ENCODE assay signal across 9 cellular contexts in the genomic region with DNA sequence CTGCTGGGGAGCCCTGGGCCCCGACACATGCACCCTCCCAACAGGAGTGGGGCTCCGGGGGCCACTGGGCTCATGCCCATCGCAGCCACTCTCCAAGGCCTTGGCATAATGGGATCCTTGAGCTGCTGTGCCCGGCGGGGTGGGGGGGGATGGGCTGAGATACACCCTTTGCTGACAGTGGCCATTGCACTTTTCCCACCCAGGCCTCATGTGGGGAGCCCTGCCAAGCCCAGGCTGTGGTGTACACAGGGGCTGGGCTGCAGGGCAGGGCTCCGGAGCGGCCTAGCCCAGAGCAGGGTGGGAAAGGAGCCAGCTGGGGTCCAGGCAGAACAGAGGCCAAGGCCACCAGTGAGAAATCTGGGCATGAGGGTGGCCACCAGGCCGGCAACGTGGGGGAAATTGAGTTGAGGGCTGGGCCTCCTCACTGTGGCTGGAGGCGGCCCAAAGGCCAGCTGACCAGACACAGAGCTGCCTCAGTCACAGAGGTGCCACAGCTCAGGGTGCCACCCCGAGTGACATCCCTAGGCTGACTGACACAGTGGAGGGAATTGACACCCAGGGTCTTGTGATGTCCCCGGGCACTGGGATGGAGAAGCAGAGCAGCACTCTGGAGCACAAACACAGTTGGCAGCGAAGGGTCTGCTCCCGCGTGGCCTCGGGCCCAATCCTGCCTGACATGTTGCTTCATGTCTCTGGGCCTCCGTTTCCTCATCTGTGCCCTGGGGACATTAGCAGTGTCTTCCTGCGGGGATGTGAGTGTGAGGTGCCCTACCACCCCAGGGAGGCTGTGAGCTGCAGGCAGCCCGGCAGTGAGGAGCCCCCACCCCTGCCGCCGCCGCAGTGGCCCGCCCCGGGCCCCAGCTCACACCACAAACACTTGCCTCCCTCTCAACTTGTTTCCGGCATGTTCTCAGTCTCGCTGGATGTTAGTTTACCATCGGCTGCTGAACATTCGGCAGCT. TPM values are rescaled to one million over a fixed set of nuclear protein-coding genes. Genes with fewer than 3 reads are reported as not detected.
A peak's percentile ranks its signal among the peaks of the same experiment; 100 is the strongest.
DNase-seq lines count a peak whose midpoint lies in the region; ATAC-seq and TF ChIP-seq lines count a peak whose summit lies in the region.
"Had no signal": no experiment of that assay in that cellular context is flagged by ENCODE, and none has a peak within 500 bp of the region (broad histone marks: within the 10 kb centered on the region; RNA-seq: fewer than 3 reads in every experiment).

No MANE protein-coding gene starts in this region.

- H3K9me3 Mint-ChIP-seq in T-cell, result no peaks in the 10 kb centered on the region
- no peaks in the 10 kb centered on the region for H3K9me3 Mint-ChIP-seq in activated naive CD4-positive, alpha-beta T cell treated with anti-CD3 and anti-CD28 coated beads, Interleukin-2, amount 50 U/mL, for 72 hours
- no peaks in the 10 kb centered on the region for H3K9me3 Mint-ChIP-seq in natural killer cell

- H3K27ac Mint-ChIP-seq in T-cell (peak overlapping the region; percentile 89 to 90), natural killer cell (peak overlapping the region; percentile 71 to 80)
- H3K27ac Mint-ChIP-seq in activated naive CD4-positive, alpha-beta T cell treated with anti-CD3 and anti-CD28 coated beads, Interleukin-2, amount 50 U/mL, for 72 hours, result peak overlapping the region in 1 of 2 donors; percentile 24

- POLR2A ChIA-PET in T-cell (lab: Charles Lee), result no interaction called here

- intact Hi-C loops in natural killer cell (cut with micrococcal nuclease), result no loop called here

- H3K4me3 Mint-ChIP-seq in T-cell (peak overlapping the region in 1 of 3 donors; percentile 45), natural killer cell (peak overlapping the region; percentile 53)

- TF ChIP-seq CTCF in natural killer cell (IDR thresholded peaks at IDR 0.05), result no peak

- DNase-seq in NCI-H1694 treated with DMSO at 0.1 percent for 48 hours (lab: John Stamatoyannopoulos, UW), result peak; percentile 53
- no peak for DNase-seq in NCI-H1694 (lab: John Stamatoyannopoulos, UW)
- peak; percentile 34 to 73 (median 52) for DNase-seq in T-cell
- DNase-seq in activated naive CD4-positive, alpha-beta T cell treated with anti-CD3 and anti-CD28 coated beads, Interleukin-2, amount 50 U/mL, for 72 hours (ENCODE audit: low spot score in 2 of 2), result no peak
- peak; percentile 52 for DNase-seq in natural killer cell
- no peak for DNase-seq in NCI-H1105 (lab: John Stamatoyannopoulos, UW)
- DNase-seq: retina had no signal

- H3K27me3 Mint-ChIP-seq in T-cell (no peaks in the 10 kb centered on the region), natural killer cell (ENCODE audit: low read depth in 2 of 2) (no peaks in the 10 kb centered on the region)

- ATAC-seq in T-cell (replicated peaks in 1 of 4) (peak; percentile 77 to 85 (median 81)), natural killer cell (peak; percentile 57 to 86 (median 72)), GM19395 (IDR thresholded peaks at IDR 0.05; ENCODE audit: unreplicated experiment) (no peak), HG03196 (IDR thresholded peaks at IDR 0.05; ENCODE audit: unreplicated experiment) (no peak)
- ATAC-seq in activated naive CD4-positive, alpha-beta T cell treated with anti-CD3 and anti-CD28 coated beads, Interleukin-2, amount 50 U/mL, for 72 hours, result peak; percentile 31 to 48

- CTCF ChIA-PET in T-cell (lab: Charles Lee), result interaction anchor here (1.0 to 1.8 kb wide), 2 partner anchors 82 kb away, joined by 3 to 4 read pairs; a partner anchor contains a TSS

- H3K4me1 Mint-ChIP-seq in T-cell, result peaks cover 19 to 36% (median 25%) of the 10 kb centered on the region in 3 donors
- H3K4me1 Mint-ChIP-seq in natural killer cell, result peaks cover 5 to 18% of the 10 kb centered on the region in 2 donors

- no peaks in the 10 kb centered on the region for H3K36me3 Mint-ChIP-seq in T-cell
- no peaks in the 10 kb centered on the region for H3K36me3 Mint-ChIP-seq in activated naive CD4-positive, alpha-beta T cell treated with anti-CD3 and anti-CD28 coated beads, Interleukin-2, amount 50 U/mL, for 72 hours
- H3K36me3 Mint-ChIP-seq in natural killer cell, result no peaks in the 10 kb centered on the region

RNA-seq across cellular contexts. Expression of a gene that starts 30.4 kb away (rescaled TPM):
- total RNA-seq in T-cell (1 to 10 TPM in 3 of 5 donors, under 1 TPM in 2; 0.33 to 4.1 (median 2.5) TPM), natural killer cell (1 to 10 TPM; 1.2 to 2.9 (median 1.6) TPM)
- total RNA-seq in activated naive CD4-positive, alpha-beta T cell treated with anti-CD3 and anti-CD28 coated beads, Interleukin-2, amount 50 U/mL, for 72 hours, result 1 to 10 TPM; 1.1 to 2.2 TPM

Comparison
In these comparisons a context has a peak if more than half of its experiments do, and no peak if none do; other contexts are left out.
1. DNase-seq: peak in NCI-H1694 treated with DMSO at 0.1 percent for 48 hours (single experiment), T-cell (34 of 34) and natural killer cell (single experiment); none in NCI-H1694 (single experiment), activated naive CD4-positive, alpha-beta T cell treated with anti-CD3 and anti-CD28 coated beads, Interleukin-2, amount 50 U/mL, for 72 hours (0 of 2) and NCI-H1105 (single experiment).
2. ATAC-seq: peak in T-cell (4 of 4), activated naive CD4-positive, alpha-beta T cell treated with anti-CD3 and anti-CD28 coated beads, Interleukin-2, amount 50 U/mL, for 72 hours (2 of 2) and natural killer cell (3 of 3); none in GM19395 (single experiment) and HG03196 (single experiment).